1 cellular context compared by ENCODE assay signal in the genomic region with DNA sequence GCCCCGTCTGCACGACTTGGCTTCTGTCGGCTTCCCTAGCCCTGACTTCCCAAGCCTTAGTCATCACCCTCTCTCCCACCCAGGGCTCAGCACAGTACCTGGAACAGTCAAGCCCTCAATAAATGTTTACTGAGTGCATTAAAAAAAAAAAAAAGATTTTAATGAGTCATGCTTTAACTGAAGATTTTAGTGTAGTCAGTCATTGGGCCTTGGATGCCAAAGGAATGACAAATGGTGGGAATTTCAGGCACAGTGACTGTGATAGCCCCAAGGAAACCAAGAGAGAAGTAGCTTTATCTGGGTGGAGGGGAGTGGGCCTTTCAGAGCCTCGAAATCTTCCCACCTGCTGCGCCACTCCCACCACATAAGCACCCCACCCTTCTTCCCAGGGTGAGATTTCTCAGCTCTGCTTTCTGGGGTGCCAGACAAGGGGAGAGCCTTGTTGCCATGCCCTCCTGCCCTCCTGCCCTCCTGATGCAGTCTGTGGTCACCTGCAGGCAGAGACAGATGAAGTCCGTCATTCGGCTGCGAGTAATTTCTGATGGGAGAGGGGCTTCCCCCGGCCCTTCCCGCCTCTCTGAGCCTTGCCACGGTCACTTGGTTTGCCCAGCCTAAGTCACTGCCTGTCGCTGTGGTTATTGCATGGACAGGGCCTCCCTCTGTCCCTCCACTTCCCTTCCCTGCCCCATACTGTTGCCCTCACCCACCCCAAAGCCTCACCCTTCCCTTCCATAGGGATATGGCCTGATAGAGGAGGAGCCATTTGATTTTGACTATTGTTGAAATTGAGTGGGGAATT.
TF ChIP-seq lines count a peak whose summit lies in the region.

No MANE protein-coding gene starts in this region.

TF ChIP-seq in K562, 482 proteins besides CTCF, POLR2A, EP300 and RAD21 (continued from another document):
- no peak for TF ChIP-seq TCF3 (CRISPR knock-in tag; IDR thresholded peaks at IDR 0.05)
- no peak for TF ChIP-seq CCNT2 (IDR thresholded peaks at IDR 0.05; ENCODE audit: borderline replicate concordance, extremely low read depth, insufficient read length, low read depth, low read length)
- TF ChIP-seq KAT7 (CRISPR knock-in tag; IDR thresholded peaks at IDR 0.05; ENCODE audit: borderline replicate concordance), result no peak
- no peak for TF ChIP-seq CBFB (CRISPR knock-in tag; IDR thresholded peaks at IDR 0.05)
- TF ChIP-seq RBM22 (IDR thresholded peaks at IDR 0.05; ENCODE audit: low read depth, low read length, poor library complexity, severe bottlenecking), result no peak
- no peak for TF ChIP-seq HDAC1 (IDR thresholded peaks at IDR 0.05)
- TF ChIP-seq MLLT1 (IDR thresholded peaks at IDR 0.05), result no peak
- TF ChIP-seq, protein P1, sequence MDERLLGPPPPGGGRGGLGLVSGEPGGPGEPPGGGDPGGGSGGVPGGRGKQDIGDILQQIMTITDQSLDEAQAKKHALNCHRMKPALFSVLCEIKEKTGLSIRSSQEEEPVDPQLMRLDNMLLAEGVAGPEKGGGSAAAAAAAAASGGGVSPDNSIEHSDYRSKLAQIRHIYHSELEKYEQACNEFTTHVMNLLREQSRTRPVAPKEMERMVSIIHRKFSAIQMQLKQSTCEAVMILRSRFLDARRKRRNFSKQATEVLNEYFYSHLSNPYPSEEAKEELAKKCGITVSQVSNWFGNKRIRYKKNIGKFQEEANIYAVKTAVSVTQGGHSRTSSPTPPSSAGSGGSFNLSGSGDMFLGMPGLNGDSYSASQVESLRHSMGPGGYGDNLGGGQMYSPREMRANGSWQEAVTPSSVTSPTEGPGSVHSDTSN (CRISPR knock-in tag; IDR thresholded peaks at IDR 0.05; ENCODE audit: low read depth), result no peak
- TF ChIP-seq, protein P1 (tag; conservative IDR thresholded peaks at IDR 0.05; ENCODE audit: low read depth), result peak; percentile 75
- TF ChIP-seq E2F4 (CRISPR knock-in tag; IDR thresholded peaks at IDR 0.05; ENCODE audit: low read depth), result no peak
- TF ChIP-seq FOXM1 (IDR thresholded peaks at IDR 0.05; ENCODE audit: low read depth), result no peak
- no peak for TF ChIP-seq FOXM1 (CRISPR knock-in tag; IDR thresholded peaks at IDR 0.05; ENCODE audit: low read depth)
- no peak for TF ChIP-seq NONO (IDR thresholded peaks at IDR 0.05; ENCODE audit: low read depth in 2 of 2, low read length in 1 of 2)
- TF ChIP-seq, protein P2, sequence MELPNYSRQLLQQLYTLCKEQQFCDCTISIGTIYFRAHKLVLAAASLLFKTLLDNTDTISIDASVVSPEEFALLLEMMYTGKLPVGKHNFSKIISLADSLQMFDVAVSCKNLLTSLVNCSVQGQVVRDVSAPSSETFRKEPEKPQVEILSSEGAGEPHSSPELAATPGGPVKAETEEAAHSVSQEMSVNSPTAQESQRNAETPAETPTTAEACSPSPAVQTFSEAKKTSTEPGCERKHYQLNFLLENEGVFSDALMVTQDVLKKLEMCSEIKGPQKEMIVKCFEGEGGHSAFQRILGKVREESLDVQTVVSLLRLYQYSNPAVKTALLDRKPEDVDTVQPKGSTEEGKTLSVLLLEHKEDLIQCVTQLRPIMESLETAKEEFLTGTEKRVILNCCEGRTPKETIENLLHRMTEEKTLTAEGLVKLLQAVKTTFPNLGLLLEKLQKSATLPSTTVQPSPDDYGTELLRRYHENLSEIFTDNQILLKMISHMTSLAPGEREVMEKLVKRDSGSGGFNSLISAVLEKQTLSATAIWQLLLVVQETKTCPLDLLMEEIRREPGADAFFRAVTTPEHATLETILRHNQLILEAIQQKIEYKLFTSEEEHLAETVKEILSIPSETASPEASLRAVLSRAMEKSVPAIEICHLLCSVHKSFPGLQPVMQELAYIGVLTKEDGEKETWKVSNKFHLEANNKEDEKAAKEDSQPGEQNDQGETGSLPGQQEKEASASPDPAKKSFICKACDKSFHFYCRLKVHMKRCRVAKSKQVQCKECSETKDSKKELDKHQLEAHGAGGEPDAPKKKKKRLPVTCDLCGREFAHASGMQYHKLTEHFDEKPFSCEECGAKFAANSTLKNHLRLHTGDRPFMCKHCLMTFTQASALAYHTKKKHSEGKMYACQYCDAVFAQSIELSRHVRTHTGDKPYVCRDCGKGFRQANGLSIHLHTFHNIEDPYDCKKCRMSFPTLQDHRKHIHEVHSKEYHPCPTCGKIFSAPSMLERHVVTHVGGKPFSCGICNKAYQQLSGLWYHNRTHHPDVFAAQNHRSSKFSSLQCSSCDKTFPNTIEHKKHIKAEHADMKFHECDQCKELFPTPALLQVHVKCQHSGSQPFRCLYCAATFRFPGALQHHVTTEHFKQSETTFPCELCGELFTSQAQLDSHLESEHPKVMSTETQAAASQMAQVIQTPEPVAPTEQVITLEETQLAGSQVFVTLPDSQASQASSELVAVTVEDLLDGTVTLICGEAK (IDR thresholded peaks at IDR 0.05), result peak; percentile 55; the same call in 1 of the 2 replicates
- TF ChIP-seq, protein P2 (CRISPR knock-in tag; IDR thresholded peaks at IDR 0.05), result no peak
- 0 out of 2 replicates have a peak, but pooled peaks have one; percentile 44 for TF ChIP-seq SMARCE1 (IDR thresholded peaks at IDR 0.05)
- TF ChIP-seq JUN (IDR thresholded peaks at IDR 0.05; ENCODE audit: borderline replicate concordance, low read depth, low read length), result 0 out of 2 replicates have a peak, but pooled peaks have one; percentile 13
- no peak for TF ChIP-seq JUN (CRISPR knock-in tag; IDR thresholded peaks at IDR 0.05; ENCODE audit: borderline replicate concordance)
- TF ChIP-seq ATF4 (CRISPR knock-in tag; IDR thresholded peaks at IDR 0.05), result no peak
- TF ChIP-seq MAFF (IDR thresholded peaks at IDR 0.05; ENCODE audit: low read length), result peak; percentile 37; the same call in 1 of the 2 replicates
- TF ChIP-seq CBX5 (IDR thresholded peaks at IDR 0.05; ENCODE audit: borderline replicate concordance, low read depth), result no peak
- no peak for TF ChIP-seq E2F3 (CRISPR knock-in tag; IDR thresholded peaks at IDR 0.05)
- TF ChIP-seq MEIS2 (IDR thresholded peaks at IDR 0.05; ENCODE audit: partially characterized antibody), result peak; percentile 79
- no peak for TF ChIP-seq RBM15 (IDR thresholded peaks at IDR 0.05; ENCODE audit: insufficient read depth, low read length)
- TF ChIP-seq ZNF384 (IDR thresholded peaks at IDR 0.05; ENCODE audit: low read depth, low read length), result peak; percentile 82
- TF ChIP-seq SIX5 (IDR thresholded peaks at IDR 0.05; ENCODE audit: borderline replicate concordance in 1 of 2, insufficient read depth in 1 of 2, low read depth in 1 of 2, low read length in 2 of 2), result no peak
- peak; percentile 76 for TF ChIP-seq JUND (IDR thresholded peaks at IDR 0.05; ENCODE audit: borderline replicate concordance, low read depth, low read length)
- TF ChIP-seq JUND (tag; IDR thresholded peaks at IDR 0.05; ENCODE audit: borderline replicate concordance, low read depth, low read length), result peak; percentile 70; the same call in 2 of the 3 replicates
- no peak for TF ChIP-seq MCM7 (IDR thresholded peaks at IDR 0.05)
- TF ChIP-seq BACH1 (tag; IDR thresholded peaks at IDR 0.05), result peak; percentile 44; the same call in 1 of the 2 replicates
- TF ChIP-seq FOSL1 (tag; conservative IDR thresholded peaks at IDR 0.05), result peak; percentile 87
- peak; percentile 45 for TF ChIP-seq C11orf30 (IDR thresholded peaks at IDR 0.05; ENCODE audit: low read depth)
- TF ChIP-seq SMARCC2 (IDR thresholded peaks at IDR 0.05; ENCODE audit: low read depth), result no peak
- TF ChIP-seq PTBP1 (IDR thresholded peaks at IDR 0.05; ENCODE audit: low read depth, low read length), result no peak
- TF ChIP-seq ZEB2 (IDR thresholded peaks at IDR 0.05), result no peak; the same call in 1 of the 2 replicates
